ENCODE assay signal across 22 cellular contexts in genomic region chr2:167988296-167988695, GRCh38.
"Had no signal": no experiment of that assay in that cellular context is flagged by ENCODE, and none has a peak within 500 bp of the region (broad histone marks: within the 10 kb centered on the region; RNA-seq: fewer than 3 reads in every experiment).

No MANE protein-coding gene starts in this region.

- H3K79me2 ChIP-seq: hepatocyte, parathyroid adenoma had no signal

- H3K36me3 ChIP-seq: gastrocnemius medialis, neural progenitor cell, right lobe of liver, thyroid gland, vagina had no signal

- H3K9me3 ChIP-seq: gastrocnemius medialis, heart left ventricle, right lobe of liver, stomach, thyroid gland, vagina had no signal

- H3K27me3 ChIP-seq: dorsolateral prefrontal cortex, gastrocnemius medialis, heart left ventricle, hepatocyte, neural progenitor cell, right lobe of liver, stomach, thyroid gland, vagina had no signal

- H2AFZ ChIP-seq: hepatocyte, neural progenitor cell, parathyroid adenoma had no signal

- ATAC-seq: gastrocnemius medialis; heart left ventricle; left lobe of liver; naive thymus-derived CD4-positive, alpha-beta T cell; right lobe of liver had no signal

- H3K9ac ChIP-seq: neural progenitor cell, parathyroid adenoma had no signal

- DNase-seq: dorsolateral prefrontal cortex; effector CD4-positive, alpha-beta T cell; gastrocnemius medialis; heart left ventricle; kidney; naive thymus-derived CD4-positive, alpha-beta T cell; right lobe of liver; stimulated activated CD4-positive, alpha-beta T cell treated with anti-CD3 and anti-CD28 coated beads, Interleukin-12 subunit alpha, Interleukin-12 subunit beta, amount 100 ng/mL, for 4 hours; stimulated activated CD4-positive, alpha-beta T cell treated with anti-CD3 and anti-CD28 coated beads, Interleukin-1b, Interleukin-23, amount 100 ng/mL, for 48 hours; stimulated activated CD4-positive, alpha-beta T cell treated with anti-CD3 and anti-CD28 coated beads, Interleukin-4, amount 100 ng/mL, for 1 hour; stimulated activated CD8-positive, alpha-beta memory T cell treated with anti-CD3 and anti-CD28 coated beads, Interleukin-4, amount 100 ng/mL, for 48 hours; stimulated activated naive CD4-positive, alpha-beta T cell treated with Interleukin-2 at 50 U/mL for 16 hours; stomach; thyroid gland; trophoblast cell had no signal

- H3K4me2 ChIP-seq: hepatocyte, neural progenitor cell, smooth muscle cell had no signal

- H3K4me3 ChIP-seq: dorsolateral prefrontal cortex, gastrocnemius medialis, heart left ventricle, hepatocyte, lung, neural progenitor cell, right lobe of liver, smooth muscle cell, stomach, thyroid gland, vagina had no signal

- H3K4me1 ChIP-seq: gastrocnemius medialis, parathyroid adenoma, right lobe of liver, thyroid gland, vagina had no signal

- H3K27ac ChIP-seq: gastrocnemius medialis, heart left ventricle, hepatocyte, neural progenitor cell, parathyroid adenoma, right lobe of liver, stomach, thyroid gland, vagina had no signal
